33 cellular contexts compared by ENCODE assay signal in genomic region chr17:68870427-68870826, GRCh38.
"Had no signal": no experiment of that assay in that cellular context is flagged by ENCODE, and none has a peak within 500 bp of the region (broad histone marks: within the 10 kb centered on the region; RNA-seq: fewer than 3 reads in every experiment).

No MANE protein-coding gene starts in this region.

- DNase-seq: activated B cell treated with CpG ODN at 0.5 μM for 24 hours; activated CD4-positive, alpha-beta memory T cell treated with anti-CD3 and anti-CD28 coated beads for 36 hours; activated CD4-positive, alpha-beta T cell treated with anti-CD3 and anti-CD28 coated beads for 4 hours; activated CD4-positive, alpha-beta T cell treated with anti-CD3 and anti-CD28 coated beads, Interleukin-2, amount 10 ng/mL, durations not matched to agents 24 days and 14 days; activated CD4-positive, alpha-beta T cell treated with anti-CD3 and anti-CD28 coated beads, Interleukin-2, amount 50 U/mL, for 1 hour; activated CD4-positive, alpha-beta T cell treated with anti-CD3 and anti-CD28 coated beads, Interleukin-2, amount 50 U/mL, for 4 hours; activated CD4-positive, CD25-positive, alpha-beta regulatory T cell treated with anti-CD3 and anti-CD28 coated beads, Interleukin-2, amount 50 U/mL, for 72 hours; activated CD8-positive, alpha-beta memory T cell treated with anti-CD3 and anti-CD28 coated beads, Interleukin-2, amount 50 U/mL, for 4 hours; activated CD8-positive, alpha-beta T cell treated with anti-CD3 and anti-CD28 coated beads for 36 hours; activated effector memory CD4-positive, alpha-beta T cell treated with anti-CD3 and anti-CD28 coated beads, Interleukin-2, amount 50 U/mL, for 16 hours; activated gamma-delta T cell treated with Interleukin-2 at 50 U/mL for 16 hours; activated naive CD4-positive, alpha-beta T cell; activated naive CD4-positive, alpha-beta T cell treated with anti-CD3 and anti-CD28 coated beads for 36 hours; activated naive CD4-positive, alpha-beta T cell treated with anti-CD3 and anti-CD28 coated beads, Interleukin-2, amount 50 U/mL, for 16 hours; activated naive CD8-positive, alpha-beta T cell treated with anti-CD3 and anti-CD28 coated beads for 36 hours; activated T-cell treated with anti-CD3 and anti-CD28 coated beads for 4 hours; activated T-cell treated with anti-CD3 and anti-CD28 coated beads, Interleukin-2, amount 50 U/mL, for 1 hour; activated T-cell treated with anti-CD3 and anti-CD28 coated beads, Interleukin-2, amount 50 U/mL, for 4 hours; activated T-cell treated with anti-CD3 and anti-CD28 coated beads, Interleukin-2, amount 50 U/mL, for 72 hours; adrenal gland; amniotic stem cell; aorta; body of pancreas; brain microvascular endothelial cell; central memory CD4-positive, alpha-beta T cell; T-helper 2 cell; T-helper 9 cell had no signal

- H3K4me1 ChIP-seq: body of pancreas, breast epithelium had no signal

- H3K9me3 ChIP-seq: adrenal gland, body of pancreas, breast epithelium had no signal

- FAIRE-seq: astrocyte, TTC549 had no signal

- H3K4me3 ChIP-seq: adrenal gland, body of pancreas, breast epithelium had no signal

- H3K27ac ChIP-seq: adrenal gland, body of pancreas, brain microvascular endothelial cell, breast epithelium, VCaP had no signal

- ATAC-seq: activated CD8-positive, alpha-beta T cell treated with anti-CD3 and anti-CD28 coated beads for 36 hours; activated naive CD4-positive, alpha-beta T cell treated with anti-CD3 and anti-CD28 coated beads, Interleukin-2, amount 50 U/mL, for 72 hours; activated T-cell treated with anti-CD3 and anti-CD28 coated beads, Interleukin-2, amount 50 U/mL, for 4 hours; activated T-cell treated with anti-CD3 and anti-CD28 coated beads, Interleukin-2, amount 50 U/mL, for 72 hours; activated T-helper 17 cell treated with anti-CD3 and anti-CD28 coated beads, Interleukin-2, amount 50 U/mL, for 72 hours; body of pancreas had no signal

- H3K27me3 ChIP-seq: adrenal gland, body of pancreas, brain microvascular endothelial cell, breast epithelium had no signal
